Comparison of ENCODE assay signal across 1 cellular context in the genomic region with DNA sequence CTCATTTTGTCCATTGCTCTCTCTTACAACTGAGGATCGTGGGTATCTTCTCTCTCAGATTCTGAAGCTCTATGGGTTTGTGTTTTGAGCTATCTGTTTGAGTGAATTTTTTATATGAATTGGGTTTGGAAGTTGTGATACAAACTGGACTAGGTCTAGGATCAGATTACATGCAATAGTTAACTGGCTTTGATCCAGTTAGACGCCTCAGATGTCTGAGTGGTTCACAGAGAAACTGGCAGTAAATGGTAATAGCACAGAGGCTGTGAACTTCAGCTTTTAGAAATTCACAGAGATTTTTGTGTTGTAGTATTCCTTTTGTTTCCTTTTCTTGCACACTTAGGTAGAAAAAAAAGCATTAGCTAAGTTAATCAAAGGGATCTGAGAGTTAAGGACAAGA.
TF ChIP-seq lines count a peak whose summit lies in the region.

No MANE protein-coding gene starts in this region.

TF ChIP-seq in IMR-90, 13 proteins besides CTCF, POLR2A, EP300 and RAD21 (continued from another document):
- TF ChIP-seq, protein P1, sequence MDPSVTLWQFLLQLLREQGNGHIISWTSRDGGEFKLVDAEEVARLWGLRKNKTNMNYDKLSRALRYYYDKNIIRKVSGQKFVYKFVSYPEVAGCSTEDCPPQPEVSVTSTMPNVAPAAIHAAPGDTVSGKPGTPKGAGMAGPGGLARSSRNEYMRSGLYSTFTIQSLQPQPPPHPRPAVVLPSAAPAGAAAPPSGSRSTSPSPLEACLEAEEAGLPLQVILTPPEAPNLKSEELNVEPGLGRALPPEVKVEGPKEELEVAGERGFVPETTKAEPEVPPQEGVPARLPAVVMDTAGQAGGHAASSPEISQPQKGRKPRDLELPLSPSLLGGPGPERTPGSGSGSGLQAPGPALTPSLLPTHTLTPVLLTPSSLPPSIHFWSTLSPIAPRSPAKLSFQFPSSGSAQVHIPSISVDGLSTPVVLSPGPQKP (IDR thresholded peaks at IDR 0.05; ENCODE audit: borderline replicate concordance, low read depth, low read length) = no peak
- no peak for TF ChIP-seq MAFK (IDR thresholded peaks at IDR 0.05; ENCODE audit: low read depth, low read length)
